1 cellular context compared by ENCODE assay signal in genomic region chr1:2545754-2546514, GRCh38.
TF ChIP-seq lines count a peak whose summit lies in the region.

No MANE protein-coding gene starts in this region.

TF ChIP-seq in K562, 482 proteins besides CTCF, POLR2A, EP300 and RAD21 (continued from another document):
- no peak for TF ChIP-seq ZNF699 (CRISPR knock-in tag; IDR thresholded peaks at IDR 0.05; ENCODE audit: insufficient replicate concordance)
- no peak for TF ChIP-seq ZNF23 (CRISPR knock-in tag; IDR thresholded peaks at IDR 0.05)
- no peak for TF ChIP-seq GTF2B (IDR thresholded peaks at IDR 0.05; ENCODE audit: extremely low read depth, insufficient read length)
- no peak for TF ChIP-seq ID3 (CRISPR knock-in tag; IDR thresholded peaks at IDR 0.05)
- TF ChIP-seq ID3 (tag; IDR thresholded peaks at IDR 0.05) = no peak
- no peak for TF ChIP-seq ZNF165 (CRISPR knock-in tag; IDR thresholded peaks at IDR 0.05; ENCODE audit: borderline replicate concordance)
- TF ChIP-seq ILF3 (IDR thresholded peaks at IDR 0.05; ENCODE audit: borderline replicate concordance) = no peak; the same call in 1 of the 2 replicates
- peak; percentile 62 for TF ChIP-seq TBP (optimal IDR thresholded peaks at IDR 0.05; ENCODE audit: low read depth, low read length)
- TF ChIP-seq ZNF77 (CRISPR knock-in tag; IDR thresholded peaks at IDR 0.05) = no peak
- no peak for TF ChIP-seq ZNF316 (IDR thresholded peaks at IDR 0.05)
- peak; percentile 73 for TF ChIP-seq SUPT5H (IDR thresholded peaks at IDR 0.05)
- TF ChIP-seq MBD2 (IDR thresholded peaks at IDR 0.05; ENCODE audit: borderline replicate concordance, low read depth) = no peak; the same call in 1 of the 2 replicates
- TF ChIP-seq MAZ (CRISPR knock-in tag; conservative IDR thresholded peaks at IDR 0.05 in 1 of 2, IDR thresholded peaks at IDR 0.05 in 1 of 2) = peak; percentile 40 to 68
- TF ChIP-seq THAP7 (CRISPR knock-in tag; IDR thresholded peaks at IDR 0.05) = no peak
- peak; percentile 84; the same call in 1 of the 2 replicates for TF ChIP-seq HDGF (IDR thresholded peaks at IDR 0.05)
- no peak for TF ChIP-seq KAT2B (IDR thresholded peaks at IDR 0.05; ENCODE audit: low read depth, low read length)
- TF ChIP-seq EHMT2 (IDR thresholded peaks at IDR 0.05) = no peak
- no peak for TF ChIP-seq TRIM24 (IDR thresholded peaks at IDR 0.05)
- peak; percentile 90 for TF ChIP-seq TOE1 (IDR thresholded peaks at IDR 0.05; ENCODE audit: borderline replicate concordance)
- no peak for TF ChIP-seq TOE1 (CRISPR knock-in tag; IDR thresholded peaks at IDR 0.05; ENCODE audit: borderline replicate concordance, low read depth)
- TF ChIP-seq USF2 (CRISPR knock-in tag; IDR thresholded peaks at IDR 0.05) = peak; percentile 94
- no peak for TF ChIP-seq RREB1 (CRISPR knock-in tag; IDR thresholded peaks at IDR 0.05)
- peak; percentile 78 for TF ChIP-seq FUS (optimal IDR thresholded peaks at IDR 0.05; ENCODE audit: low read depth, low read length)
- TF ChIP-seq RNF2 (IDR thresholded peaks at IDR 0.05) = 0 out of 2 replicates have a peak, but pooled peaks have one; percentile 32
- TF ChIP-seq RB1 (IDR thresholded peaks at IDR 0.05; ENCODE audit: low read depth) = peak; percentile 78; the same call in 1 of the 2 replicates
- TF ChIP-seq ZNF354B (CRISPR knock-in tag; IDR thresholded peaks at IDR 0.05) = no peak
- TF ChIP-seq ZSCAN29 (IDR thresholded peaks at IDR 0.05) = no peak
- no peak for TF ChIP-seq BRCA1 (IDR thresholded peaks at IDR 0.05)
- TF ChIP-seq BRCA1 (CRISPR knock-in tag; IDR thresholded peaks at IDR 0.05) = no peak
- TF ChIP-seq SNIP1 (IDR thresholded peaks at IDR 0.05; ENCODE audit: low read depth) = no peak
- TF ChIP-seq ATF3 (IDR thresholded peaks at IDR 0.05) = no peak
- no peak for TF ChIP-seq ATF3 (CRISPR knock-in tag; conservative IDR thresholded peaks at IDR 0.05)
- peak; percentile 71 for TF ChIP-seq NFYB (IDR thresholded peaks at IDR 0.05; ENCODE audit: extremely low read depth, insufficient read length)
- no peak for TF ChIP-seq ADNP (tag; IDR thresholded peaks at IDR 0.05)
- TF ChIP-seq NCOA4 (IDR thresholded peaks at IDR 0.05; ENCODE audit: partially characterized antibody) = no peak
- TF ChIP-seq TAF7 (tag; IDR thresholded peaks at IDR 0.05) = no peak
- TF ChIP-seq ZNF449 (CRISPR knock-in tag; IDR thresholded peaks at IDR 0.05) = no peak
